In the genomic region with DNA sequence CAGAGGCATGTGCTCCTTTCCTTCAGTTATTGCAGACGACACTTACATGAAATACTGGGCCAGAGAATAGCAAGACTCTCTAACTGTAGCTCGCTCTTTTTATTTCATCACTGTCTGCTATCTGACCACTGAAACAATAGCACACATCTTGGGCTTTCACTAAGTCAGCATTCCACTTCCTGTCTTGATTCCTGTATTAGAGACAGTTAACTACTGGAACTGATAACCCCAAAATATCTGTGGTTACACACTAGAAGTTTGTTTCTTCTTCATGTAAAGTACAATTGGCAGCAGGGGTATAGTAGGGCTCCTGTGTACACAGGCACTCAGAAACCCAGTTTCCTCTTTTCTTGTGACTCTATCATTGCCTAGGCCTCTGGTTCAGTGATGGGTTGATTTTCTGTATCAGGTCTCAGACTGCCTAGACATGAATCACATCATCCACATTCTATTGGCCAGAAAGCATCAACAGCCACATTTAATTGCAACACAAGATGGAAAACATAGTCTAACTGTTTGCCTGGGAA, we compare ENCODE assay signal across 9 cellular contexts.
DNase-seq lines count a peak whose midpoint lies in the region; ATAC-seq and TF ChIP-seq lines count a peak whose summit lies in the region.
"Had no signal": no experiment of that assay in that cellular context is flagged by ENCODE, and none has a peak within 500 bp of the region (broad histone marks: within the 10 kb centered on the region; RNA-seq: fewer than 3 reads in every experiment).

No MANE protein-coding gene starts in this region.

- H2AFZ ChIP-seq in MM.1S (ENCODE audit: low read length) (no peak overlapping the region), PC-3 (ENCODE audit: low read length) (no peak overlapping the region)

- no peak for TF ChIP-seq EP300 in sigmoid colon (IDR thresholded peaks at IDR 0.05)

- H3K9me3 ChIP-seq in MM.1S (replicated peaks; ENCODE audit: insufficient read depth, low read length) (no peaks in the 10 kb centered on the region), mesodermal cell (ENCODE audit: control insufficient read depth, low read length) (no peaks in the 10 kb centered on the region), sigmoid colon (no peaks in the 10 kb centered on the region), PC-3 (ENCODE audit: low read length) (no peaks in the 10 kb centered on the region)

- TF ChIP-seq CTCF in MM.1S (IDR thresholded peaks at IDR 0.05; ENCODE audit: low read length) = no peak
- no peak for TF ChIP-seq CTCF in sigmoid colon (IDR thresholded peaks at IDR 0.05)
- no peak for TF ChIP-seq CTCF in PC-3 (conservative IDR thresholded peaks at IDR 0.05; ENCODE audit: low read depth, low read length)

- H3K4me1 ChIP-seq in MM.1S (ENCODE audit: low read length) (peaks cover 31% of the 10 kb centered on the region), mesodermal cell (ENCODE audit: control insufficient read depth, insufficient read depth, low read length, poor library complexity, severe bottlenecking) (peaks cover 42% of the 10 kb centered on the region), sigmoid colon (peaks cover 0 to 20% (median 3%) of the 10 kb centered on the region in 4 donors), PC-3 (ENCODE audit: insufficient read depth, low read length) (0 out of 2 replicates have a peak, but pooled peaks cover 12% of the 10 kb centered on the region)

- H3K27ac ChIP-seq in MM.1S (ENCODE audit: low read length) (peak overlapping the region; percentile 65), mesodermal cell (ENCODE audit: low read depth, low read length, severe bottlenecking) (peak overlapping the region; percentile 37), sigmoid colon (no peak overlapping the region), PC-3 (ENCODE audit: low read length) (no peak overlapping the region)

- peak overlapping the region; percentile 4; the same call in 1 of the 2 replicates for H3K4me3 ChIP-seq in MM.1S (ENCODE audit: low read length)
- no peak overlapping the region for H3K4me3 ChIP-seq in mesodermal cell (ENCODE audit: extremely low read depth, insufficient read depth, low read length, poor library complexity, severe bottlenecking)
- no peak overlapping the region for H3K4me3 ChIP-seq in sigmoid colon
- no peak overlapping the region for H3K4me3 ChIP-seq in PC-3 (ENCODE audit: low read length)

- no peak overlapping the region for H3K9ac ChIP-seq in MM.1S (ENCODE audit: low read length)
- no peak overlapping the region for H3K9ac ChIP-seq in PC-3 (ENCODE audit: low read length)

- CTCF ChIA-PET in PC-3 (lab: Charles Lee) = no interaction called here

- peak; percentile 97 for DNase-seq in MM.1S
- DNase-seq in sigmoid colon = no peak
- no peak for DNase-seq in PC-3
- DNase-seq in activated CD8-positive, alpha-beta memory T cell treated with anti-CD3 and anti-CD28 coated beads for 24 hours = no peak
- DNase-seq in NCI-H2227 treated with DMSO at 0.1 percent for 48 hours (lab: John Stamatoyannopoulos, UW) = no peak
- DNase-seq: H9 had no signal

- H3K36me3 ChIP-seq in MM.1S (replicated peaks; ENCODE audit: insufficient read depth, low read length) (no peaks in the 10 kb centered on the region), mesodermal cell (ENCODE audit: control insufficient read depth, insufficient read depth, low read length) (no peaks in the 10 kb centered on the region), sigmoid colon (no peaks in the 10 kb centered on the region), PC-3 (ENCODE audit: low read depth, low read length) (no peaks in the 10 kb centered on the region)

- no TSS peak for BruUV-seq in PC-3 (replicated peaks; lab: Mats Ljungman, UMichigan)

- no peak for TF ChIP-seq POLR2A in sigmoid colon (IDR thresholded peaks at IDR 0.05)

- H3K79me2 ChIP-seq in MM.1S (ENCODE audit: low read length) = no peaks in the 10 kb centered on the region
- H3K79me2 ChIP-seq in PC-3 (ENCODE audit: low read length) = no peaks in the 10 kb centered on the region

- H3K27me3 ChIP-seq in MM.1S (replicated peaks; ENCODE audit: insufficient read depth, low read length) = no peaks in the 10 kb centered on the region
- no peaks in the 10 kb centered on the region for H3K27me3 ChIP-seq in sigmoid colon
- H3K27me3 ChIP-seq in PC-3 (ENCODE audit: low read length) = no peaks in the 10 kb centered on the region

- peaks cover 21% of the 10 kb centered on the region for H3F3A ChIP-seq in MM.1S (ENCODE audit: insufficient read depth, low read length)
- no peaks in the 10 kb centered on the region for H3F3A ChIP-seq in PC-3 (ENCODE audit: low read length, unreplicated experiment)

- H3K9me2 ChIP-seq in MM.1S (replicated peaks; ENCODE audit: insufficient read depth, low read length) (no peaks in the 10 kb centered on the region), PC-3 (replicated peaks; ENCODE audit: low read length) (no peaks in the 10 kb centered on the region)

- H3K4me2 ChIP-seq in MM.1S (ENCODE audit: low read depth, low read length) (peak overlapping the region; percentile 50), PC-3 (ENCODE audit: low read length) (no peak overlapping the region)

- 84 to 96% methylated on average over 2 of the region's 2 CpGs for WGBS in mesodermal cell (ENCODE audit: insufficient coverage in 2 of 2), 2 experiments
- 47 to 86% methylated on average over 2 of the region's 2 CpGs for WGBS in sigmoid colon, 2 donors

- intact Hi-C loops in sigmoid colon (cut with DNase I) (no loop called here), PC-3 (cut with micrococcal nuclease) (no loop called here)

- H4K20me1 ChIP-seq in MM.1S (ENCODE audit: insufficient read depth, low read length) (no peaks in the 10 kb centered on the region), PC-3 (ENCODE audit: low read length) (no peaks in the 10 kb centered on the region)

- POLR2A ChIA-PET in PC-3 (lab: Charles Lee; ENCODE audit: unreplicated experiment) = no interaction called here

- ATAC-seq in GM18867 (IDR thresholded peaks at IDR 0.05; ENCODE audit: unreplicated experiment) (peak; percentile 90), HG02623 (IDR thresholded peaks at IDR 0.05; ENCODE audit: unreplicated experiment) (peak; percentile 81), PC-3 (no peak)

Comparison
In these comparisons a context has a peak if more than half of its experiments do, and no peak if none do; other contexts are left out.
1. H3K27ac ChIP-seq: peak in MM.1S (single experiment) and mesodermal cell (single experiment); none in sigmoid colon (0 of 4) and PC-3 (single experiment).